8 cellular contexts compared by ENCODE assay signal in the genomic region with DNA sequence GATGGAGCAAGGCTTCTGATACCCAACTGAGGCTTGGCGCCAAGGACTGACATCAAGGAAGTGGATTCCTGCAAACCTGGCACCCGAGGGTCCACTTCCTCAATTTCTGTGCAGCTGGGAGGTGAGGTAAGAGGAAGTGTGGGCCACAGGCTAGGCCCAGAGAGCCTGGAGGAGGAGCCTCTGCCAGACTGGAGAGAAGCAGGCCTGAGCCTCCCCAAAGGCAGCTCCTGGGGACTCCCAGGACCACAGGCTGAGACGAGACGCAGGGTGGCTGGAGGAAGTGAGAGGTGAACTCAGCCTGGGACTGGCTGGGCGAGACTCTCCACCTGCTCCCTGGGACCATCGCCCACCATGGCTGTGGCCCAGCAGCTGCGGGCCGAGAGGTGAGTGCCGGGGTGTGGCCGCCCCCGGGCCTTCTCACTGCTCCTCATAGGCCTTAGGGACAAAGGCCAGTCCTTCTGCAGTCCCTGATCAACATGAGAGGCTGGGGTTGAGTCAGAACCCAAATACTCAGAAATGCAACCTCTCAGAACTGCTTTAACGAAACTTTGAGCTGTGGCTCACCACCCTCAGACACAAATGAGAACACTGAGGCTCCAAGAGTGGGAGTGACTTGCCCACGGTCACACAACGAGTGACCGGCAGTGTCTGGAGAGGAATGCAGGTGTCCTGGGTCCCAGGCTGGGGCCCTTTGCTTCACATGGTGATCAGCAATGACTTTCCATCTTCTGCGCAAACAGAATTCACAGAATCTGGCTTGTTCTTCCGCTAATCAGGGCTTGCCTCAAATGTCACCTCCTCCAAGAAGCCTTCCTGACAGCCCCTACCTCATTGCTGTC. TPM values are rescaled to one million over a fixed set of nuclear protein-coding genes. Genes with fewer than 3 reads are reported as not detected.
DNase-seq lines count a peak whose midpoint lies in the region; ATAC-seq and TF ChIP-seq lines count a peak whose summit lies in the region.

TSS of gene NCF4 (plus strand) at position 186 of the 839 bp plus-strand sequence. CDS start at position 352, 166 bp downstream.

- in situ Hi-C loops in ACHN (cut with HindIII; ENCODE audit: low pct_ligation_motif_present, low pct_unique_long_range_greater_than_20kb, low sequenced_read_pairs), result no loop called here

- TF ChIP-seq CTCF in RWPE1 (conservative IDR thresholded peaks at IDR 0.05; ENCODE audit: low read depth), result no peak

- DNase-seq in RPMI8226 (peak; percentile 98), caudate nucleus (lab: John Stamatoyannopoulos, UW) (peak in 22 of 61 donors; percentile 4 to 68 (median 27)), posterior vena cava (ENCODE audit: low spot score) (peak; percentile 92), ACHN (no peak), NCI-H1417 (lab: John Stamatoyannopoulos, UW) (no peak), RWPE1 (ENCODE audit: low spot score) (no peak)

- H3K27ac ChIP-seq in caudate nucleus (ENCODE audit: low read depth, low read length) (peak within 1 kb of the TSS; percentile 44), RWPE1 (no peak within 1 kb of the TSS)

- POLR2A ChIA-PET in RWPE1 (lab: Yijun Ruan, JAX; ENCODE audit: low non-redundant PET), result no interaction called here

- ATAC-seq in GM18861 (IDR thresholded peaks at IDR 0.05; ENCODE audit: unreplicated experiment) (peak; percentile 46), HG02840 (IDR thresholded peaks at IDR 0.05; ENCODE audit: low FRiP score, unreplicated experiment) (peak; percentile 73)

- intact Hi-C loops in posterior vena cava (cut with DNase I), result no loop called here

- CTCF ChIA-PET in RWPE1 (lab: Yijun Ruan, JAX), result interaction anchor here (0.6 kb wide), 1 partner anchor 9 kb away, joined by 3 read pairs; no protein-coding TSS in a partner anchor

RNA-seq across cellular contexts. Expression of gene NCF4, which starts in this region (rescaled TPM):
- 10 to 100 TPM; 16.5 to 21.6 TPM for total RNA-seq in posterior vena cava

Comparison
In these comparisons a context has a peak if more than half of its experiments do, and no peak if none do; other contexts are left out.
1. DNase-seq: peak in RPMI8226 (single experiment) and posterior vena cava (single experiment); none in ACHN (single experiment), NCI-H1417 (0 of 3) and RWPE1 (single experiment).